Comparison of ENCODE assay signal across 7 cellular contexts in genomic region chr6:53734473-53735299, GRCh38.
DNase-seq lines count a peak whose midpoint lies in the region; ATAC-seq and TF ChIP-seq lines count a peak whose summit lies in the region.

No MANE protein-coding gene starts in this region.

- no peaks in the 10 kb centered on the region for H4K20me1 ChIP-seq in mammary epithelial cell (ENCODE audit: insufficient read depth, low read length)

- H3K4me3 ChIP-seq in mammary epithelial cell (replicated peaks in 1 of 3; ENCODE audit: insufficient read depth in 1 of 3, low read depth in 2 of 3, low read length in 3 of 3), result peak overlapping the region in 2 of 3 experiments; percentile 25 to 29
- H3K4me3 ChIP-seq in mesenchymal stem cell (ENCODE audit: insufficient read depth in 1 of 2, low read depth in 1 of 2, low read length in 2 of 2), result no peak overlapping the region

- intact Hi-C loops in mammary epithelial cell (cut with micrococcal nuclease), result loop anchor here (1.0 to 2.0 kb wide), 3 partner anchors 18 to 60 kb away; no protein-coding TSS in a partner anchor

- WGBS in mammary epithelial cell (ENCODE audit: low coverage, missing lambda C conversion rate), result 21% methylated on average over 13 of the region's 13 CpGs
- WGBS in mesenchymal stem cell, result 25% methylated on average over 9 of the region's 13 CpGs

- in situ Hi-C loops in mammary epithelial cell (cut with MboI; ENCODE audit: low sequenced_read_pairs in 2 of 2), result no loop called here

- H3K9me3 ChIP-seq in mammary epithelial cell (replicated peaks; ENCODE audit: insufficient read depth, low read length), result no peaks in the 10 kb centered on the region
- no peaks in the 10 kb centered on the region for H3K9me3 ChIP-seq in mesenchymal stem cell (ENCODE audit: control insufficient read depth, low read length)

- no peaks in the 10 kb centered on the region for H3K79me1 ChIP-seq in mesenchymal stem cell (replicated peaks; ENCODE audit: low read length, poor library complexity, severe bottlenecking)

- H3K27ac ChIP-seq in mammary epithelial cell (ENCODE audit: insufficient read depth, low read depth, low read length) (peak overlapping the region; percentile 87), mesenchymal stem cell (ENCODE audit: low read length, poor library complexity, severe bottlenecking) (peak overlapping the region; percentile 86)

- ATAC-seq in GM21786 (IDR thresholded peaks at IDR 0.05; ENCODE audit: unreplicated experiment), result peak; percentile 42

- no peak overlapping the region for H3K18ac ChIP-seq in mesenchymal stem cell (ENCODE audit: low read depth in 1 of 2, low read length in 2 of 2)

- H2BK5ac ChIP-seq in mesenchymal stem cell (ENCODE audit: low read depth, low read length, poor library complexity, severe bottlenecking), result peak overlapping the region; percentile 49

- no peak overlapping the region for H3K14ac ChIP-seq in mesenchymal stem cell (ENCODE audit: low read length in 2 of 2)

- H3K4me2 ChIP-seq in mammary epithelial cell (ENCODE audit: insufficient read depth, low read depth, low read length), result peak overlapping the region; percentile 86
- H3K4me2 ChIP-seq in mesenchymal stem cell (ENCODE audit: low read length, poor library complexity, severe bottlenecking), result no peak overlapping the region

- H2BK15ac ChIP-seq in mesenchymal stem cell (ENCODE audit: low read depth, poor library complexity, severe bottlenecking), result no peak overlapping the region

- H2BK12ac ChIP-seq in mesenchymal stem cell (ENCODE audit: low read length in 2 of 2), result no peak overlapping the region

- H3K36me3 ChIP-seq in mammary epithelial cell (ENCODE audit: insufficient read depth, low read length), result no peaks in the 10 kb centered on the region
- H3K36me3 ChIP-seq in mesenchymal stem cell (ENCODE audit: control insufficient read depth in 1 of 2, insufficient read depth in 2 of 2, low read depth in 1 of 2, low read length in 2 of 2), result no peaks in the 10 kb centered on the region

- no peak overlapping the region for H2BK120ac ChIP-seq in mesenchymal stem cell (ENCODE audit: low read depth, low read length)

- H3K4ac ChIP-seq in mesenchymal stem cell (ENCODE audit: low read depth in 1 of 2, low read length in 2 of 2), result no peak overlapping the region

- H3K9ac ChIP-seq in mammary epithelial cell (ENCODE audit: insufficient read depth, low read length), result peak overlapping the region; percentile 35
- no peak overlapping the region for H3K9ac ChIP-seq in mesenchymal stem cell (ENCODE audit: low read length)

- H3K27me3 ChIP-seq in mammary epithelial cell (ENCODE audit: insufficient read depth, low read length), result no peaks in the 10 kb centered on the region
- peaks cover 0 to 3% of the 10 kb centered on the region in 2 experiments for H3K27me3 ChIP-seq in mesenchymal stem cell (ENCODE audit: control insufficient read depth in 1 of 2, insufficient read depth in 1 of 2, low read length in 2 of 2)

- H3K79me2 ChIP-seq in mammary epithelial cell (ENCODE audit: insufficient read depth, low read length), result no peaks in the 10 kb centered on the region

- peak; percentile 52 to 61 for TF ChIP-seq CTCF in mammary epithelial cell (conservative IDR thresholded peaks at IDR 0.05 in 1 of 2, IDR thresholded peaks at IDR 0.05 in 1 of 2; ENCODE audit: extremely low read depth in 1 of 2, insufficient read depth in 1 of 2, low read depth in 1 of 2, low read length in 2 of 2)

- CTCF ChIA-PET in mammary epithelial cell (lab: Charles Lee; ENCODE audit: low non-redundant PET), result interaction anchor here (0.7 to 1.4 kb wide), 5 partner anchors 10 to 238 kb away, joined by 3 to 11 read pairs (median 5); partner anchors contain the start of gene LRRC1

- no peak overlapping the region for H3K23ac ChIP-seq in mesenchymal stem cell (ENCODE audit: low read length in 2 of 2)

- BruUV-seq in mammary epithelial cell (replicated peaks; lab: Mats Ljungman, UMichigan), result TSS peak; percentile 93

- no peak overlapping the region for H4K91ac ChIP-seq in mesenchymal stem cell (ENCODE audit: low read length)

- no peak overlapping the region for H4K8ac ChIP-seq in mesenchymal stem cell (ENCODE audit: low read length)

- DNase-seq in DMS53 (lab: John Stamatoyannopoulos, UW) (peak; percentile 93), NCI-H82 treated with DMSO at 0.1 percent for 48 hours (lab: John Stamatoyannopoulos, UW; ENCODE audit: unreplicated experiment) (peak; percentile 54), mammary epithelial cell (peak; percentile 93), mesenchymal stem cell (peak; percentile 85), RPMI8226 (no peak), middle frontal gyrus (ENCODE audit: extremely low spot score, low spot score) (no peak)

- H2AFZ ChIP-seq in mammary epithelial cell (ENCODE audit: low read depth, low read length), result peak overlapping the region; percentile 73
- H2AFZ ChIP-seq in mesenchymal stem cell (ENCODE audit: low read depth, low read length), result no peak overlapping the region

- dilution Hi-C loops in mammary epithelial cell (cut with HindIII; ENCODE audit: low sequenced_read_pairs), result no loop called here

- peaks cover 31% of the 10 kb centered on the region for H3K4me1 ChIP-seq in mammary epithelial cell (ENCODE audit: insufficient read depth, low read length)
- peaks cover 2% of the 10 kb centered on the region for H3K4me1 ChIP-seq in mesenchymal stem cell (ENCODE audit: control insufficient read depth, insufficient read depth, low read depth, low read length)

- no peak overlapping the region for H2AK5ac ChIP-seq in mesenchymal stem cell (ENCODE audit: low read length, severe bottlenecking)

Comparison
In these comparisons a context has a peak if more than half of its experiments do, and no peak if none do; other contexts are left out.
1. DNase-seq: peak in DMS53 (single experiment), NCI-H82 treated with DMSO at 0.1 percent for 48 hours (single experiment), mammary epithelial cell (single experiment) and mesenchymal stem cell (single experiment); none in RPMI8226 (single experiment) and middle frontal gyrus (single experiment).
2. H3K4me3 ChIP-seq: peak in mammary epithelial cell (2 of 3); none in mesenchymal stem cell (0 of 2).